In the genomic region with DNA sequence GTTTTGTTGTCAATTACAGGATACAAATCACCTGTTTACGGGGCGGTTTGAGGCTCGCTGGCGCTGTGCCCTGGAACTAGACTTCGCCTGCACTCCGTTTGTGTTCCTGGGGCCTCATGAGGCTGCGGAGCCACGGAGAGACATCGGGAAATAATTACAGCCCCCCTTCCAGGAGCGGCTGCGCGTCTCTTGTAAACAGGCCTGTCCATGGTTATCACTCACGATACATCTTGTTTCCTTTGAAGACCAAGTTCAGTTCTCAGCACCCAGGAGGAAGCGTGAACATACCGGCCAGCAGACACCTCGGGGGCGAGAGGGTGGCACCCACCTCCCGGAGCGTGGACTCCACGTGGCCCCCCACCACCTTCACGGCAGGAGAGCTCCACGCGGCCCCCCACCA, we compare ENCODE assay signal across 26 cellular contexts.
DNase-seq lines count a peak whose midpoint lies in the region; ATAC-seq and TF ChIP-seq lines count a peak whose summit lies in the region.
"Had no signal": no experiment of that assay in that cellular context is flagged by ENCODE, and none has a peak within 500 bp of the region (broad histone marks: within the 10 kb centered on the region; RNA-seq: fewer than 3 reads in every experiment).

No MANE protein-coding gene starts in this region.

- H3T11ph ChIP-seq in H9 (ENCODE audit: low read length): no peak overlapping the region

- no peak overlapping the region for H3K9ac ChIP-seq in H9 (ENCODE audit: extremely low read depth, insufficient read length, low read length)
- no peak overlapping the region for H3K9ac ChIP-seq in neuronal stem cell (ENCODE audit: low read depth, low read length, poor library complexity)
- H3K9ac ChIP-seq: BLaER1 had no signal

- H2BK12ac ChIP-seq in H9 (ENCODE audit: insufficient read length, low read depth, low read length) (no peak overlapping the region), neuronal stem cell (ENCODE audit: low read length) (no peak overlapping the region)

- H3K9me3 ChIP-seq in H9 (ENCODE audit: control insufficient read depth, low read depth, low read length) (no peaks in the 10 kb centered on the region), neuronal stem cell (replicated peaks in 1 of 2; ENCODE audit: control insufficient read depth in 2 of 2, insufficient read depth in 1 of 2, low read depth in 1 of 2, low read length in 2 of 2) (peaks cover 0 to 2% of the 10 kb centered on the region in 2 donors)
- H3K9me3 ChIP-seq: BE2C, BLaER1 had no signal

- ATAC-seq in GM21529 (IDR thresholded peaks at IDR 0.05; ENCODE audit: unreplicated experiment): no peak
- ATAC-seq: GM12878 had no signal

- no peak overlapping the region for H3K4me3 ChIP-seq in neuronal stem cell (ENCODE audit: low read length in 2 of 2)
- H3K4me3 ChIP-seq: BLaER1, GM12878 had no signal

- no peaks in the 10 kb centered on the region for H4K20me1 ChIP-seq in H9 (ENCODE audit: control insufficient read depth, insufficient read depth, insufficient read length)
- H4K20me1 ChIP-seq: BLaER1 had no signal

- no peaks in the 10 kb centered on the region for H3K79me2 ChIP-seq in H9 (ENCODE audit: insufficient read depth, low read length)

- H3K27me3 Mint-ChIP-seq in H9 (ENCODE audit: low read depth) (no peaks in the 10 kb centered on the region), neural crest cell (ENCODE audit: low read depth) (no peaks in the 10 kb centered on the region)
- H3K27me3 Mint-ChIP-seq: CD4-positive, CD25-positive, alpha-beta regulatory T cell had no signal

- H2AFZ ChIP-seq in H9 (ENCODE audit: low read length) (no peak overlapping the region), neuronal stem cell (ENCODE audit: low read length) (no peak overlapping the region)

- in situ Hi-C loops in KBM-7 (cut with MboI; ENCODE audit: low pct_unique_long_range_greater_than_20kb, low sequenced_read_pairs): no loop called here

- H3K27me3 ChIP-seq in H9 (ENCODE audit: insufficient read depth, low read length) (no peaks in the 10 kb centered on the region), neuronal stem cell (ENCODE audit: control insufficient read depth in 3 of 3, insufficient read depth in 3 of 3, low read depth in 1 of 3, low read length in 3 of 3) (peaks cover 0 to 3% (median 0%) of the 10 kb centered on the region in 3 experiments)
- H3K27me3 ChIP-seq: BE2C, BLaER1 had no signal

- H3K79me1 ChIP-seq in H9 (ENCODE audit: insufficient read depth, low read depth, low read length, poor library complexity, severe bottlenecking): no peaks in the 10 kb centered on the region
- peaks cover 3% of the 10 kb centered on the region for H3K79me1 ChIP-seq in neuronal stem cell (ENCODE audit: low read depth, low read length)

- H2AK5ac ChIP-seq in H9 (ENCODE audit: insufficient read length, low read length): no peak overlapping the region
- H2AK5ac ChIP-seq in neuronal stem cell (ENCODE audit: low read depth, low read length): peak overlapping the region; percentile 33

- no peak overlapping the region for H3K4me3 Mint-ChIP-seq in H9
- no peak overlapping the region for H3K4me3 Mint-ChIP-seq in neural crest cell
- H3K4me3 Mint-ChIP-seq: CD14-positive monocyte; CD4-positive, alpha-beta memory T cell; CD4-positive, CD25-positive, alpha-beta regulatory T cell; CD8-positive, alpha-beta memory T cell had no signal

- H3K9me3 Mint-ChIP-seq in H9 (no peaks in the 10 kb centered on the region), neural crest cell (no peaks in the 10 kb centered on the region)
- H3K9me3 Mint-ChIP-seq: CD8-positive, alpha-beta memory T cell had no signal

- H3K4me1 ChIP-seq in H9 (ENCODE audit: insufficient read depth, low read length) (no peaks in the 10 kb centered on the region), neuronal stem cell (ENCODE audit: control insufficient read depth in 2 of 2, insufficient read depth in 1 of 2, low read depth in 1 of 2, low read length in 2 of 2) (peaks cover 1 to 14% of the 10 kb centered on the region in 2 donors)
- H3K4me1 ChIP-seq: BE2C had no signal

- H3K36me3 Mint-ChIP-seq in H9 (ENCODE audit: insufficient read depth in 1 of 3, low read depth in 3 of 3): no peaks in the 10 kb centered on the region
- no peaks in the 10 kb centered on the region for H3K36me3 Mint-ChIP-seq in neural crest cell (ENCODE audit: low read depth)
- H3K36me3 Mint-ChIP-seq: CD14-positive monocyte; CD4-positive, alpha-beta memory T cell; CD4-positive, CD25-positive, alpha-beta regulatory T cell; CD8-positive, alpha-beta memory T cell had no signal

- no peak overlapping the region for H3K23ac ChIP-seq in H9 (ENCODE audit: insufficient read length, low read depth, low read length)
- H3K23ac ChIP-seq in neuronal stem cell (ENCODE audit: low read depth, low read length, poor library complexity): no peak overlapping the region

- H3K18ac ChIP-seq in H9 (ENCODE audit: insufficient read length, low read depth, low read length): no peak overlapping the region
- peak overlapping the region; percentile 45 for H3K18ac ChIP-seq in neuronal stem cell (ENCODE audit: low read length)

- H3K4me2 ChIP-seq in H9 (ENCODE audit: insufficient read depth, insufficient read length, low read length): no peak overlapping the region
- no peak overlapping the region for H3K4me2 ChIP-seq in neuronal stem cell (ENCODE audit: insufficient read depth, low read length, poor library complexity, severe bottlenecking)
- H3K4me2 ChIP-seq: BLaER1 had no signal

- H2BK120ac ChIP-seq in H9 (ENCODE audit: low read depth, low read length, poor library complexity, severe bottlenecking) (no peak overlapping the region), neuronal stem cell (ENCODE audit: low read depth, low read length) (no peak overlapping the region)

- no peak overlapping the region for H3K14ac ChIP-seq in H9 (ENCODE audit: insufficient read depth, low read length)
- no peak overlapping the region for H3K14ac ChIP-seq in neuronal stem cell (ENCODE audit: low read length)

- DNase-seq in H9 (peak; percentile 4), islet precursor cell (peak; percentile 27), neural crest cell (ENCODE audit: low read depth, low spot score) (no peak), neuronal stem cell (ENCODE audit: low spot score) (no peak), KBM-7 (no peak), RPMI8226 (no peak)
- DNase-seq in activated effector memory CD4-positive, alpha-beta T cell treated with Interleukin-2 at 50 U/mL for 16 hours: no peak
- DNase-seq: 8988T; ACHN; BE2C; C1 segment of cervical spinal cord; CD4-positive, alpha-beta memory T cell; CD4-positive, CD25-positive, alpha-beta regulatory T cell; CD8-positive, alpha-beta memory T cell; COR-L47; DMS 273 treated with DMSO at 0.1 percent for 48 hours; DMS153; DMS53; DMS79; DND-41; EL; GDM1 had no signal

- H3K36me3 ChIP-seq in neuronal stem cell (replicated peaks in 1 of 2; ENCODE audit: control insufficient read depth in 2 of 2, insufficient read depth in 2 of 2, low read length in 2 of 2): no peaks in the 10 kb centered on the region
- H3K36me3 ChIP-seq: BE2C, BLaER1 had no signal

- no peak overlapping the region for H4K5ac ChIP-seq in H9 (ENCODE audit: insufficient read length, low read depth, low read length)

- H3K4ac ChIP-seq in H9 (ENCODE audit: low read depth, low read length) (no peak overlapping the region), neuronal stem cell (ENCODE audit: low read length) (no peak overlapping the region)

- no peak overlapping the region for H2BK20ac ChIP-seq in H9 (ENCODE audit: low read depth, low read length, poor library complexity, severe bottlenecking)

- H4K8ac ChIP-seq in H9 (replicated peaks; ENCODE audit: insufficient read length, low read depth, low read length): no peak overlapping the region
- peak overlapping the region; percentile 9 for H4K8ac ChIP-seq in neuronal stem cell (ENCODE audit: low read depth, low read length)

- no peaks in the 10 kb centered on the region for H3K23me2 ChIP-seq in H9 (ENCODE audit: insufficient read length, low read depth, low read length, poor library complexity, severe bottlenecking)

- H2BK15ac ChIP-seq in H9 (ENCODE audit: low read depth, low read length) (no peak overlapping the region), neuronal stem cell (ENCODE audit: low read length) (no peak overlapping the region)

- no peak overlapping the region for H2BK5ac ChIP-seq in H9 (ENCODE audit: insufficient read length, low read length)
- no peak overlapping the region for H2BK5ac ChIP-seq in neuronal stem cell (ENCODE audit: low read length)

- TF ChIP-seq CTCF in H9 (conservative IDR thresholded peaks at IDR 0.05): no peak
- TF ChIP-seq CTCF in neural crest cell (conservative IDR thresholded peaks at IDR 0.05): no peak

- H3K4me1 Mint-ChIP-seq in H9 (no peaks in the 10 kb centered on the region), neural crest cell (peaks cover 10% of the 10 kb centered on the region)
- H3K4me1 Mint-ChIP-seq: CD14-positive monocyte; CD4-positive, alpha-beta memory T cell; CD4-positive, CD25-positive, alpha-beta regulatory T cell; CD8-positive, alpha-beta memory T cell had no signal

- no peak overlapping the region for H3K56ac ChIP-seq in H9 (ENCODE audit: insufficient read length, low read depth, low read length)

- WGBS in H9 (ENCODE audit: extremely low coverage, insufficient read length, low lambda C conversion rate): no CpG with 5 or more reads among the region's 23 CpGs
- WGBS in neuronal stem cell (ENCODE audit: extremely low coverage in 2 of 2, insufficient read length in 2 of 2, insufficient replicate concordance in 1 of 2), 2 donors: no CpG with 5 or more reads among the region's 23 CpGs

- no peak overlapping the region for H3K27ac ChIP-seq in H9 (ENCODE audit: insufficient read length, low read depth, low read length)
- H3K27ac ChIP-seq in neuronal stem cell (replicated peaks; ENCODE audit: low read length): no peak overlapping the region
- H3K27ac ChIP-seq: BLaER1 had no signal

- H4K91ac ChIP-seq in H9 (ENCODE audit: insufficient read length, low read depth, low read length) (no peak overlapping the region), neuronal stem cell (ENCODE audit: low read depth, low read length, poor library complexity) (no peak overlapping the region)

- H3K27ac Mint-ChIP-seq in H9 (peak overlapping the region in 1 of 3 experiments; percentile 31; a peak in 1 of 7 replicates), neural crest cell (ENCODE audit: unreplicated experiment) (peak overlapping the region; percentile 43)
- H3K27ac Mint-ChIP-seq: CD14-positive monocyte; CD4-positive, alpha-beta memory T cell; CD4-positive, CD25-positive, alpha-beta regulatory T cell; CD8-positive, alpha-beta memory T cell had no signal

Comparison
In these comparisons a context has a peak if more than half of its experiments do, and no peak if none do; other contexts are left out.
1. DNase-seq: peak in H9 (single experiment) and islet precursor cell (single experiment); none in neural crest cell (single experiment), neuronal stem cell (single experiment), KBM-7 (single experiment), activated effector memory CD4-positive, alpha-beta T cell treated with Interleukin-2 at 50 U/mL for 16 hours (single experiment) and RPMI8226 (single experiment).